ENCODE assay signal across 20 cellular contexts in the genomic region with DNA sequence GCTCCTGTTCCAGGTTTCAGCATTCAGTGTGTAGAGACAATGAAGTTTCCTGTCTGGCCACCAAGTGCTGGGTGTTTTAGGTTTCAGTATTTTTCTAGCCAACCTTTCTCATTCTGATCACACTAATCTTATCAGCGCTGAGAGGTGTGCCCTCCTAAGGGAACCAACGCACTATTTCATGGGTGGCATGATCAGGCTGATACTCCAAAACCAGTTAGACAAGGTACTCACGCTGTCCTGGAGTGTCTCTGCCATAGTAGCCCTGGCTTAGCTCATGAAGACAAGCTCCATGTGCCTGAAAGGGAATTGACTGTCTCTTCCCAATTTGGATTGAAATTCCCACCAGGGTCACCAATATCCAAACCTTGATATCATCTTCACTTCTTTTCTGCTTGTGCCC.
"Had no signal": no experiment of that assay in that cellular context is flagged by ENCODE, and none has a peak within 500 bp of the region (broad histone marks: within the 10 kb centered on the region; RNA-seq: fewer than 3 reads in every experiment).

No MANE protein-coding gene starts in this region.

- FAIRE-seq: islet of Langerhans had no signal

- ATAC-seq: natural killer cell treated with Interleukin-12 subunit alpha and Interleukin-12 subunit beta and Interleukin-15 and Interleukin-18, amount 100 ng/mL, for 72 hours; right cardiac atrium; stimulated activated naive B cell treated with anti-CD40 and anti-IgM and Interleukin-4, amounts not matched to agents 10 μg/mL and 1 μg/mL and 100 μg/mL, for 72 hours; WTC11 had no signal

- H3K4me1 ChIP-seq: prostate gland had no signal

- H3K27me3 ChIP-seq: tibial nerve, vagina had no signal

- DNase-seq: activated CD4-positive, alpha-beta memory T cell treated with anti-CD3 and anti-CD28 coated beads, Interleukin-2, amount 10 ng/mL, durations not matched to agents 7 days and 5 days; activated CD4-positive, alpha-beta T cell treated with anti-CD3 and anti-CD28 coated beads for 4 hours; activated gamma-delta T cell; activated T-cell treated with anti-CD3 and anti-CD28 coated beads, Interleukin-2, amount 50 U/mL, for 48 hours; amygdala; cortex of kidney; effector CD4-positive, alpha-beta T cell; mesenchymal stem cell; nucleus accumbens; right cardiac atrium; stimulated activated CD4-positive, alpha-beta T cell treated with anti-CD3 and anti-CD28 coated beads, Interleukin-15, amount 100 ng/mL, for 24 hours; stimulated activated CD4-positive, alpha-beta T cell treated with anti-CD3 and anti-CD28 coated beads, Interleukin-4, amount 100 ng/mL, for 1 hour; stimulated activated naive B cell treated with anti-CD40 and anti-IgM and Interleukin-4, amounts not matched to agents 10 μg/mL and 1 μg/mL and 100 μg/mL, for 72 hours had no signal

- H3K27ac ChIP-seq: prostate gland, tibial nerve, vagina had no signal

- H3K4me3 ChIP-seq: prostate gland, skin epidermis, tibial nerve, vagina had no signal

- H3K9me3 ChIP-seq: prostate gland, tibial nerve, vagina had no signal

- H3K36me3 ChIP-seq: prostate gland, tibial nerve, vagina had no signal
